11 cellular contexts compared by ENCODE assay signal in the genomic region with DNA sequence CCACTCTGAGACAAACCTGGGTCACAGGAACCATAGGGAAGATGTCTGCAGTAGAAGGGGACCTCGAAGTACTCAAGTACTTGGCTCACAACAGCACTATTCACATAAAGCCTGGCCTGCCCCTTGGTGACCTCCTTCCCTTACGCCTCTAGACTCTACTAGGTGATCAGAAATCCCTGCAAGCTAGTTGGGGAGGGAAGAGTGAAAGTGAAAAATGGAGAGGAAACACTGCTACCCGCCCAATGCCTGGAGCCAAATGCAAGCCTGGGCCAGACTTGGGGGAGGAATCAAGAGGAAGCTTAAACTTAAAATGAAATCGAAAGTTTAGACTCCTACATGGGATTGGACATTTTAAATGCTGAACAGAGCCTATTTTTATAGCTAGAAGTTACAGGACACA. TPM values are rescaled to one million over a fixed set of nuclear protein-coding genes. Genes with fewer than 3 reads are reported as not detected.
A peak's percentile ranks its signal among the peaks of the same experiment; 100 is the strongest.
DNase-seq lines count a peak whose midpoint lies in the region; ATAC-seq, FAIRE-seq and TF ChIP-seq lines count a peak whose summit lies in the region.
"Not testable (repeated sequence)": the region's sequence is repeated elsewhere in the genome, so short reads cannot be mapped to it uniquely, and the experiment has no call there.
"Had no signal": no experiment of that assay in that cellular context is flagged by ENCODE, and none has a peak within 500 bp of the region (broad histone marks: within the 10 kb centered on the region; RNA-seq: fewer than 3 reads in every experiment).

No MANE protein-coding gene starts in this region.

- not testable (repeated sequence) for TF ChIP-seq EP300 in sigmoid colon (IDR thresholded peaks at IDR 0.05)

- TF ChIP-seq CTCF in astrocyte (IDR thresholded peaks at IDR 0.05; ENCODE audit: insufficient read depth, low read depth, low read length); epithelial cell of esophagus (IDR thresholded peaks at IDR 0.05; ENCODE audit: insufficient read depth, low read depth, low read length, missing control alignments); sigmoid colon (IDR thresholded peaks at IDR 0.05): not testable (repeated sequence)

- not testable (repeated sequence) for H2AFZ ChIP-seq in astrocyte (ENCODE audit: low read depth, low read length)

- not testable (repeated sequence) for H4K20me1 ChIP-seq in astrocyte (ENCODE audit: insufficient read depth, low read length)

- not testable (repeated sequence) for H3K9me3 ChIP-seq in astrocyte (ENCODE audit: insufficient read depth, low read depth, low read length); sigmoid colon

- 20 to 58% methylated on average over 2 of the region's 4 CpGs for WGBS in sigmoid colon, 2 donors

- not testable (repeated sequence) for H3K27ac ChIP-seq in astrocyte (ENCODE audit: low read depth, low read length)
- peak overlapping the region; percentile 32 to 60 (median 42) for H3K27ac ChIP-seq in sigmoid colon

- intact Hi-C loops in cardiac septum (cut with DNase I); sigmoid colon (cut with DNase I): not testable (repeated sequence)

- not testable (repeated sequence) for H3K36me3 Mint-ChIP-seq in astrocyte (ENCODE audit: low read depth, unreplicated experiment)

- H3K79me2 ChIP-seq in astrocyte (ENCODE audit: insufficient read depth, low read length) = not testable (repeated sequence)

- not testable (repeated sequence) for H3K9ac ChIP-seq in astrocyte (ENCODE audit: low read length)

- not testable (repeated sequence) for H3K4me2 ChIP-seq in astrocyte (ENCODE audit: low read length)

- not testable (repeated sequence) for H3K9me3 Mint-ChIP-seq in astrocyte (ENCODE audit: unreplicated experiment)

- not testable (repeated sequence) for H3K4me3 ChIP-seq in astrocyte (ENCODE audit: insufficient read depth, low read depth, low read length); epithelial cell of esophagus (ENCODE audit: low read length)
- peak overlapping the region in 1 of 4 donors; percentile 15 for H3K4me3 ChIP-seq in sigmoid colon

- H3K36me3 ChIP-seq in astrocyte (ENCODE audit: insufficient read depth, low read length); sigmoid colon: not testable (repeated sequence)

- not testable (repeated sequence) for TF ChIP-seq POLR2A in GM12891 (IDR thresholded peaks at IDR 0.05; ENCODE audit: low read depth, low read length); sigmoid colon (IDR thresholded peaks at IDR 0.05)

- H3K27me3 Mint-ChIP-seq in astrocyte (ENCODE audit: low read depth, unreplicated experiment) = not testable (repeated sequence)

- not testable (repeated sequence) for DNase-seq in GM12891 (ENCODE audit: insufficient read length, low spot score); astrocyte (ENCODE audit: low read depth); sigmoid colon
- DNase-seq in RPMI7951 (ENCODE audit: low read depth) = peak; percentile 29
- peak; percentile 31 for DNase-seq in epithelial cell of esophagus (ENCODE audit: low read depth)
- DNase-seq in cardiac septum (ENCODE audit: low spot score) = peak; percentile 55
- DNase-seq in left lobe of liver (ENCODE audit: low spot score) = peak; percentile 40

- not testable (repeated sequence) for H3K4me3 Mint-ChIP-seq in astrocyte (ENCODE audit: unreplicated experiment)

- H3K4me1 ChIP-seq in astrocyte (ENCODE audit: insufficient read depth, low read length); sigmoid colon: not testable (repeated sequence)

- not testable (repeated sequence) for H3K27ac Mint-ChIP-seq in astrocyte (ENCODE audit: unreplicated experiment)

- peak; percentile 9 for FAIRE-seq in GM12891 (lab: Jason Lieb, UNC)
- FAIRE-seq in astrocyte (lab: Jason Lieb, UNC) = peak; percentile 45

- peak; percentile 37 for ATAC-seq in left lobe of liver

- not testable (repeated sequence) for H3K4me1 Mint-ChIP-seq in astrocyte (ENCODE audit: low read depth, unreplicated experiment)

- H3K27me3 ChIP-seq in astrocyte (ENCODE audit: insufficient read depth, low read length); sigmoid colon: not testable (repeated sequence)

RNA-seq across cellular contexts. Expression of gene SYT15, which starts 17.6 kb away (rescaled TPM):
- polyA plus RNA-seq in GM12891 (2012; ENCODE audit: low read depth, missing spikeins) = 0.08 TPM
- under 0.01 TPM in 1 of 2 replicates, not detected in the other for total RNA-seq in RPMI7951 (2014; rRNA removed; shearing (Covaris generic))
- total RNA-seq in astrocyte (1.2 and 1.4 TPM in 2 replicates), cardiac septum (6.7 TPM), left lobe of liver (0.65 TPM), sigmoid colon (1 to 10 TPM in 2 of 4 donors, under 1 TPM in 2; 0.81 to 1.4 (median 1.0) TPM)
- 1 to 10 TPM; 1.2 to 1.7 (median 1.2) TPM for polyA plus RNA-seq in sigmoid colon
- total RNA-seq: HT-29 had no signal

RNA-seq across cellular contexts. Expression of gene GPRIN2, which starts 40.1 kb away (rescaled TPM):
- polyA plus RNA-seq in GM12891 (2012; ENCODE audit: low read depth, missing spikeins) = not detected
- total RNA-seq in RPMI7951 (2014; rRNA removed; shearing (Covaris generic)) = not detected in 2 replicates
- total RNA-seq in astrocyte (2.2 and 3.0 TPM in 2 replicates), cardiac septum (not detected), left lobe of liver (1.1 TPM), sigmoid colon (1 to 10 TPM in 1 of 4 donors, under 1 TPM in 2, not detected in 1; 0.16 to 1.4 (median 0.27) TPM)
- polyA plus RNA-seq in sigmoid colon = 10 to 100 TPM; 21.7 to 30.0 (median 21.8) TPM
- total RNA-seq: CD4-positive, alpha-beta memory T cell; LHCN-M2 had no signal
- polyA plus RNA-seq: CD4-positive, alpha-beta memory T cell; IgD-negative memory B cell had no signal
